ENCODE assay signal across 16 cellular contexts in genomic region chr18:24735504-24736243, GRCh38.
"Had no signal": no experiment of that assay in that cellular context is flagged by ENCODE, and none has a peak within 500 bp of the region (broad histone marks: within the 10 kb centered on the region; RNA-seq: fewer than 3 reads in every experiment).

No MANE protein-coding gene starts in this region.

- H3K27ac ChIP-seq: body of pancreas, coronary artery, gastrocnemius medialis, heart left ventricle, tibial nerve had no signal

- ATAC-seq: activated CD4-positive, alpha-beta T cell treated with anti-CD3 and anti-CD28 coated beads for 36 hours; activated CD8-positive, alpha-beta T cell treated with anti-CD3 and anti-CD28 coated beads for 36 hours; activated naive CD4-positive, alpha-beta T cell treated with anti-CD3 and anti-CD28 coated beads, Interleukin-2, amount 50 U/mL, for 72 hours; activated T-cell treated with anti-CD3 and anti-CD28 coated beads, Interleukin-2, amount 50 U/mL, for 72 hours; body of pancreas; gastrocnemius medialis; heart left ventricle; mucosa of descending colon; naive thymus-derived CD4-positive, alpha-beta T cell; stimulated activated effector memory CD8-positive, alpha-beta T cell treated with anti-CD3 and anti-CD28 coated beads, Interleukin-12 subunit alpha, Interleukin-12 subunit beta, amount 100 ng/mL, for 72 hours; T-helper 17 cell had no signal

- H3K27me3 ChIP-seq: body of pancreas, gastrocnemius medialis, heart left ventricle, tibial nerve had no signal

- H3K4me1 ChIP-seq: body of pancreas, gastrocnemius medialis had no signal

- DNase-seq: activated CD4-positive, alpha-beta T cell treated with anti-CD3 and anti-CD28 coated beads for 36 hours; activated CD8-positive, alpha-beta memory T cell treated with anti-CD3 and anti-CD28 coated beads, Interleukin-2, amount 50 U/mL, for 4 hours; activated CD8-positive, alpha-beta T cell treated with anti-CD3 and anti-CD28 coated beads for 36 hours; activated gamma-delta T cell; activated T-cell treated with anti-CD3 and anti-CD28 coated beads, Interleukin-2, amount 50 U/mL, for 72 hours; body of pancreas; effector CD4-positive, alpha-beta T cell; gastrocnemius medialis; heart left ventricle; mucosa of descending colon; naive thymus-derived CD4-positive, alpha-beta T cell; T-helper 17 cell had no signal

- H3K4me3 ChIP-seq: body of pancreas, coronary artery, gastrocnemius medialis, heart left ventricle, mucosa of descending colon, tibial nerve had no signal

- H3K9me3 ChIP-seq: body of pancreas, gastrocnemius medialis, heart left ventricle, mucosa of descending colon, tibial nerve had no signal

- H3K36me3 ChIP-seq: gastrocnemius medialis, heart left ventricle, tibial nerve had no signal
